In the genomic region with DNA sequence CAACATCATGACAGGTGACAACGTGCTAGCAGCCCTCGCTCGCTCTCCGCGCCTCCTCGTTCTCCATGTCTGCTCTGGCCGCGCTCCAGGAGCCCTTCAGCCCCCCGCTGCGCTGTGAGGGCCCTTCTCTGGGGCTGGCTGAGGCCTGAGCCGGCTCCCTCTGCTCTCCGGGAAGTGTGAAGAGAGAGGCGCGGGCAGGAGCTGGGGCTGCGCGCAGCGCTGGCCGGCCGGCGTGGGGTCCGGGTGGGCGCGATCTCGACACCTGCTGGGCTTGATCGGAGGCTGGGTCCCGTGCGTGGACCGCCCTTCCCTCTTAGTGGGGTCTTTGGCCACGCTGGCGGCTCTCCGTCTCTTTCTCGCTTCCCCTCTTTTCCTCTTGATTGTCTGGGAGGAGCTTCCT, we compare ENCODE assay signal across 31 cellular contexts.
"Had no signal": no experiment of that assay in that cellular context is flagged by ENCODE, and none has a peak within 500 bp of the region (broad histone marks: within the 10 kb centered on the region; RNA-seq: fewer than 3 reads in every experiment).

No MANE protein-coding gene starts in this region.

- H3K79me2 ChIP-seq: hepatocyte, parathyroid adenoma had no signal

- H3K27ac ChIP-seq: colonic mucosa, dorsolateral prefrontal cortex, gastroesophageal sphincter, hepatocyte, parathyroid adenoma, psoas muscle, sigmoid colon, thyroid gland, upper lobe of left lung, vagina, WERI-Rb-1 had no signal

- DNase-seq: activated CD4-positive, alpha-beta memory T cell treated with anti-CD3 and anti-CD28 coated beads for 36 hours; activated CD4-positive, alpha-beta T cell treated with anti-CD3 and anti-CD28 coated beads, Interleukin-2, amount 10 ng/mL, durations not matched to agents 24 days and 14 days; activated CD4-positive, CD25-positive, alpha-beta regulatory T cell treated with anti-CD3 and anti-CD28 coated beads, Interleukin-2, amount 50 U/mL, for 72 hours; activated CD8-positive, alpha-beta memory T cell treated with anti-CD3 and anti-CD28 coated beads, Interleukin-2, amount 50 U/mL, for 48 hours; activated T-cell treated with anti-CD3 and anti-CD28 coated beads, Interleukin-2, amount 50 U/mL, for 24 hours; colonic mucosa; dorsolateral prefrontal cortex; effector memory CD8-positive, alpha-beta T cell; erythroblast; mesenchymal stem cell; naive thymus-derived CD8-positive, alpha-beta T cell; nucleus accumbens; psoas muscle; sigmoid colon; small intestine; stimulated activated CD4-positive, alpha-beta T cell treated with anti-CD3 and anti-CD28 coated beads, Interleukin-1b, Interleukin-23, amount 100 ng/mL, for 48 hours; stimulated activated CD4-positive, alpha-beta T cell treated with anti-CD3 and anti-CD28 coated beads, Interleukin-4, amount 100 ng/mL, for 4 hours; stimulated activated CD8-positive, alpha-beta memory T cell treated with anti-CD3 and anti-CD28 coated beads, Interleukin-4, amount 100 ng/mL, for 48 hours; stimulated activated naive CD8-positive, alpha-beta T cell treated with anti-CD3 and anti-CD28 coated beads, Interleukin-15, amount 100 ng/mL, for 72 hours; substantia nigra; T-helper 9 cell; thyroid gland; WERI-Rb-1 had no signal

- FAIRE-seq: bronchial epithelial cell, small intestine had no signal

- ATAC-seq: activated naive CD4-positive, alpha-beta T cell treated with anti-CD3 and anti-CD28 coated beads, Interleukin-2, amount 50 U/mL, for 72 hours; effector memory CD8-positive, alpha-beta T cell; gastroesophageal sphincter; naive thymus-derived CD8-positive, alpha-beta T cell; psoas muscle; stimulated activated memory B cell treated with anti-CD40 and anti-IgM and Interleukin-4, amounts not matched to agents 10 μg/mL and 1 μg/mL and 100 μg/mL, for 72 hours; stimulated activated naive CD8-positive, alpha-beta T cell treated with anti-CD3 and anti-CD28 coated beads, Interleukin-15, amount 100 ng/mL, for 72 hours had no signal

- H3K4me2 ChIP-seq: hepatocyte had no signal

- H3K4me1 ChIP-seq: colonic mucosa, gastroesophageal sphincter, parathyroid adenoma, psoas muscle, sigmoid colon, thyroid gland, upper lobe of left lung, vagina had no signal

- H3K4me3 ChIP-seq: colonic mucosa, dorsolateral prefrontal cortex, gastroesophageal sphincter, hepatocyte, psoas muscle, sigmoid colon, thyroid gland, upper lobe of left lung, vagina had no signal

- H3K36me3 ChIP-seq: colonic mucosa, gastroesophageal sphincter, sigmoid colon, thyroid gland, upper lobe of left lung, vagina, WERI-Rb-1 had no signal

- H3K27me3 ChIP-seq: colonic mucosa, hepatocyte, sigmoid colon, thyroid gland, upper lobe of left lung, vagina had no signal

- H3K9ac ChIP-seq: parathyroid adenoma had no signal

- H3K9me3 ChIP-seq: colonic mucosa, psoas muscle, sigmoid colon, thyroid gland, vagina had no signal

- H2AFZ ChIP-seq: hepatocyte, parathyroid adenoma had no signal
